In genomic region chr10:3875842-3876235, GRCh38 we compare ENCODE assay signal across 11 cellular contexts.
DNase-seq lines count a peak whose midpoint lies in the region; ATAC-seq and TF ChIP-seq lines count a peak whose summit lies in the region.
"Had no signal": no experiment of that assay in that cellular context is flagged by ENCODE, and none has a peak within 500 bp of the region (broad histone marks: within the 10 kb centered on the region; RNA-seq: fewer than 3 reads in every experiment).

No MANE protein-coding gene starts in this region.

- H3K27ac Mint-ChIP-seq in activated naive CD4-positive, alpha-beta T cell treated with anti-CD3 and anti-CD28 coated beads, Interleukin-2, amount 50 U/mL, for 24 hours, result peak overlapping the region; percentile 94
- peak overlapping the region; percentile 99 for H3K27ac Mint-ChIP-seq in T-helper 17 cell

- H3K4me3 ChIP-seq in left lung (no peak overlapping the region), transverse colon (no peak overlapping the region), vagina (no peak overlapping the region)
- H3K4me3 ChIP-seq: pancreas had no signal

- DNase-seq in activated naive CD4-positive, alpha-beta T cell (lab: John Stamatoyannopoulos, UW), result no peak
- DNase-seq in T-helper 17 cell (no peak), left lung (no peak), transverse colon (no peak), mucosa of gallbladder (ENCODE audit: low spot score) (no peak), vagina (ENCODE audit: extremely low spot score in 2 of 2) (no peak)
- DNase-seq: EL, HCEC 1CT, pancreas had no signal

- no peak for ATAC-seq in T-helper 17 cell
- ATAC-seq in left lung, result no peak
- ATAC-seq in HG02885 (IDR thresholded peaks at IDR 0.05; ENCODE audit: poor library complexity, unreplicated experiment), result no peak

- H3K4me1 Mint-ChIP-seq in activated naive CD4-positive, alpha-beta T cell treated with anti-CD3 and anti-CD28 coated beads, Interleukin-2, amount 50 U/mL, for 24 hours, result peaks cover 56% of the 10 kb centered on the region
- peaks cover 54% of the 10 kb centered on the region for H3K4me1 Mint-ChIP-seq in T-helper 17 cell

- TF ChIP-seq EP300 in transverse colon (IDR thresholded peaks at IDR 0.05; ENCODE audit: low read depth), result no peak

- H3K4me3 Mint-ChIP-seq in activated naive CD4-positive, alpha-beta T cell treated with anti-CD3 and anti-CD28 coated beads, Interleukin-2, amount 50 U/mL, for 24 hours, result peak overlapping the region; percentile 17
- H3K4me3 Mint-ChIP-seq in T-helper 17 cell, result peak overlapping the region; percentile 80

- no peaks in the 10 kb centered on the region for H3K9me3 Mint-ChIP-seq in activated naive CD4-positive, alpha-beta T cell treated with anti-CD3 and anti-CD28 coated beads, Interleukin-2, amount 50 U/mL, for 24 hours

- H3K9me3 ChIP-seq in T-helper 17 cell (ENCODE audit: control insufficient read depth, low read length, poor library complexity, severe bottlenecking), result no peaks in the 10 kb centered on the region
- no peaks in the 10 kb centered on the region for H3K9me3 ChIP-seq in left lung
- H3K9me3 ChIP-seq in transverse colon, result no peaks in the 10 kb centered on the region
- no peaks in the 10 kb centered on the region for H3K9me3 ChIP-seq in vagina
- H3K9me3 ChIP-seq: pancreas had no signal

- no peaks in the 10 kb centered on the region for H3K27me3 Mint-ChIP-seq in activated naive CD4-positive, alpha-beta T cell treated with anti-CD3 and anti-CD28 coated beads, Interleukin-2, amount 50 U/mL, for 24 hours
- no peaks in the 10 kb centered on the region for H3K27me3 Mint-ChIP-seq in T-helper 17 cell

- H3K4me1 ChIP-seq in left lung (peaks cover 6 to 46% of the 10 kb centered on the region in 2 donors), transverse colon (peaks cover 20 to 58% (median 34%) of the 10 kb centered on the region in 4 donors), vagina (peaks cover 16% of the 10 kb centered on the region)

- H3K27ac ChIP-seq in left lung (peak overlapping the region; percentile 14 to 76), transverse colon (peak overlapping the region; percentile 43 to 71 (median 58)), vagina (no peak overlapping the region)
- H3K27ac ChIP-seq: pancreas had no signal

- TF ChIP-seq POLR2A in transverse colon (IDR thresholded peaks at IDR 0.05) (no peak), vagina (IDR thresholded peaks at IDR 0.05) (no peak)

- H3K27me3 ChIP-seq in left lung (no peaks in the 10 kb centered on the region), transverse colon (no peaks in the 10 kb centered on the region), vagina (no peaks in the 10 kb centered on the region)
- H3K27me3 ChIP-seq: pancreas had no signal

- 67 to 75% methylated on average over 3 of the region's 3 CpGs for WGBS in transverse colon (ENCODE audit: low coverage in 1 of 2), 2 donors

- intact Hi-C loops in left lung (cut with DNase I) (no loop called here), transverse colon (cut with DNase I; ENCODE audit: low total_unique reads) (no loop called here), vagina (cut with DNase I) (loop anchor here (1.0 kb wide), 1 partner anchor 89 kb away; no protein-coding TSS in a partner anchor)

- H3K36me3 Mint-ChIP-seq in activated naive CD4-positive, alpha-beta T cell treated with anti-CD3 and anti-CD28 coated beads, Interleukin-2, amount 50 U/mL, for 24 hours, result no peaks in the 10 kb centered on the region
- no peaks in the 10 kb centered on the region for H3K36me3 Mint-ChIP-seq in T-helper 17 cell (ENCODE audit: low read depth)

- TF ChIP-seq CTCF in left lung (IDR thresholded peaks at IDR 0.05), result no peak
- TF ChIP-seq CTCF in transverse colon (IDR thresholded peaks at IDR 0.05), result no peak
- TF ChIP-seq CTCF in vagina (IDR thresholded peaks at IDR 0.05), result no peak

- in situ Hi-C loops in transverse colon (cut with MboI; ENCODE audit: low pct_ligation_motif_present in 1 of 4, low pct_unique_long_range_greater_than_20kb in 1 of 4, low sequenced_read_pairs in 3 of 4), result no loop called here

- H3K36me3 ChIP-seq in left lung, result no peaks in the 10 kb centered on the region
- H3K36me3 ChIP-seq in transverse colon, result no peaks in the 10 kb centered on the region
- H3K36me3 ChIP-seq in vagina, result no peaks in the 10 kb centered on the region
- H3K36me3 ChIP-seq: pancreas had no signal
